Comparison of ENCODE assay signal across 22 cellular contexts in genomic region chr6:12474167-12475140, GRCh38.
DNase-seq lines count a peak whose midpoint lies in the region; ATAC-seq and TF ChIP-seq lines count a peak whose summit lies in the region.
"Had no signal": no experiment of that assay in that cellular context is flagged by ENCODE, and none has a peak within 500 bp of the region (broad histone marks: within the 10 kb centered on the region; RNA-seq: fewer than 3 reads in every experiment).

No MANE protein-coding gene starts in this region.

- no peak overlapping the region for H3K4me3 ChIP-seq in ascending aorta
- H3K4me3 ChIP-seq in esophagus squamous epithelium: no peak overlapping the region
- H3K4me3 ChIP-seq: SJCRH30, smooth muscle cell, stomach had no signal

- intact Hi-C loops in ascending aorta (cut with DNase I): loop anchor here (5.0 to 10.0 kb wide), 3 partner anchors 130 to 462 kb away; partner anchors contain the start of genes EDN1 and HIVEP1
- intact Hi-C loops in esophagus squamous epithelium (cut with DNase I): no loop called here

- 54 to 60% methylated on average over 7 of the region's 7 CpGs for WGBS in esophagus squamous epithelium, 2 donors

- ATAC-seq in omental fat pad (ENCODE audit: low FRiP score): peak; percentile 72
- ATAC-seq: activated CD8-positive, alpha-beta memory T cell treated with anti-CD3 and anti-CD28 coated beads, Interleukin-2, amount 10 ng/mL, durations not matched to agents 7 days and 5 days; natural killer cell had no signal

- no peaks in the 10 kb centered on the region for H3K27me3 ChIP-seq in ascending aorta
- H3K27me3 ChIP-seq in esophagus squamous epithelium: no peaks in the 10 kb centered on the region
- H3K27me3 ChIP-seq: brain microvascular endothelial cell, SJCRH30, stomach had no signal

- H3K27ac ChIP-seq in ascending aorta: peak overlapping the region; percentile 79 to 85
- H3K27ac ChIP-seq in esophagus squamous epithelium: peak overlapping the region; percentile 6 to 79 (median 70)
- H3K27ac ChIP-seq: brain microvascular endothelial cell, C4-2B, parathyroid adenoma, SJCRH30 had no signal

- no peak for TF ChIP-seq POLR2A in esophagus squamous epithelium (IDR thresholded peaks at IDR 0.05)

- H3K36me3 ChIP-seq in ascending aorta: no peaks in the 10 kb centered on the region
- no peaks in the 10 kb centered on the region for H3K36me3 ChIP-seq in esophagus squamous epithelium
- H3K36me3 ChIP-seq: brain microvascular endothelial cell, SJCRH30, stomach had no signal

- TF ChIP-seq CTCF in ascending aorta (IDR thresholded peaks at IDR 0.05) (no peak), esophagus squamous epithelium (IDR thresholded peaks at IDR 0.05) (no peak), omental fat pad (IDR thresholded peaks at IDR 0.05) (no peak)

- no peaks in the 10 kb centered on the region for H3K9me3 ChIP-seq in ascending aorta
- no peaks in the 10 kb centered on the region for H3K9me3 ChIP-seq in esophagus squamous epithelium
- H3K9me3 ChIP-seq: SJCRH30, stomach had no signal

- H3K4me1 ChIP-seq in ascending aorta: peaks cover 9 to 22% of the 10 kb centered on the region in 2 donors
- peaks cover 3 to 32% (median 7%) of the 10 kb centered on the region in 3 donors for H3K4me1 ChIP-seq in esophagus squamous epithelium
- H3K4me1 ChIP-seq: parathyroid adenoma, SJCRH30 had no signal

- DNase-seq in Caki2 (ENCODE audit: low read depth) (peak; percentile 8), ascending aorta (ENCODE audit: low spot score in 2 of 2) (no peak), esophagus squamous epithelium (lab: John Stamatoyannopoulos, UW) (no peak), omental fat pad (ENCODE audit: low spot score) (no peak), MV-4-11 (lab: John Stamatoyannopoulos, UW) (no peak), NCI-H1436 treated with DMSO at 0.1 percent for 48 hours (lab: John Stamatoyannopoulos, UW) (no peak), Ammon's horn (ENCODE audit: low spot score) (no peak)
- no peak for DNase-seq in activated CD4-positive, alpha-beta T cell treated with anti-CD3 and anti-CD28 coated beads, Interleukin-2, amount 50 U/mL, for 48 hours
- DNase-seq: activated CD4-positive, alpha-beta T cell treated with anti-CD3 and anti-CD28 coated beads for 4 hours; activated CD8-positive, alpha-beta memory T cell treated with anti-CD3 and anti-CD28 coated beads, Interleukin-2, amount 10 ng/mL, durations not matched to agents 7 days and 5 days; brain microvascular endothelial cell; HFFc6; hypothalamus; natural killer cell; NCI-H1694 treated with DMSO at 0.1 percent for 48 hours; NCI-H748 treated with DMSO at 0.1 percent for 48 hours; SJCRH30; stimulated activated CD4-positive, alpha-beta T cell treated with anti-CD3 and anti-CD28 coated beads, Interleukin-4, amount 100 ng/mL, for 4 hours; stomach had no signal

- in situ Hi-C loops in Caki2 (cut with HindIII; ENCODE audit: low pct_unique_long_range_greater_than_20kb, low sequenced_read_pairs): no loop called here
